Comparison of ENCODE assay signal across 8 cellular contexts in the genomic region with DNA sequence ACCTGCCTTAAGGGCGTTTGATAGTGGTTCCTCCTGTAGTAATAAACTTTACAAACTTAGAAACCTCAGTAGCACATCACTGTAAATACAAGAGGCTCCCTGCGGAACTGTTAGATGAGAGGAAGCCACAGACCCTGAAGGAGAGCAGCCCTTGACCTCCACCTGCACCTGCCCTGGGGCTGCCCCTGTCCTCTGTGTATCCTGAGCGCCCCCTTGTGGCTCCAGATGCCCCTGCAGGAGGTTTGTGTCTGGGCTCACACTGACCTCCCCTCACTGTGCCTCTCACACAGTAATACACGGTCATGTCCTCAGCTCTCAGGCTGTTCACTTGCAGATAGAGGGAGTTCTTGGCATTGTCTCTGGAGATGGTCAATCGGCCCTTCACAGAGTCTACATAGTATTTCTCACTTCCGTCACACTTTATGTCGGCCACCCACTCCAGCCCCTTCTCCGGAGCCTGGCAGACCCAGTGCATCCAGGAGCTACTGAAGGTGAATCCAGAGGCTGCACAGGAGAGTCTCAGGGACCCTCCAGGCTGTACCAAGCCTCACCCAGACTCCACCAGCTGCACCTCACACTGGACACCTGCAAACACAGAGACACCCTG.
DNase-seq lines count a peak whose midpoint lies in the region; ATAC-seq and TF ChIP-seq lines count a peak whose summit lies in the region.

No MANE protein-coding gene starts in this region.

- DNase-seq in BE2C: peak; percentile 60
- DNase-seq in OCI-M1 (lab: John Stamatoyannopoulos, UW): peak; percentile 37
- peak; percentile 19 to 67 for DNase-seq in stimulated activated CD4-positive, alpha-beta T cell treated with anti-CD3 and anti-CD28 coated beads, Interleukin-12 subunit alpha, Interleukin-12 subunit beta, amount 100 ng/mL, for 24 hours (ENCODE audit: low read depth in 2 of 2)
- no peak for DNase-seq in COLO829 (ENCODE audit: low spot score)
- DNase-seq in psoas muscle: no peak

- peak; percentile 68 for ATAC-seq in GM21723 (IDR thresholded peaks at IDR 0.05; ENCODE audit: unreplicated experiment)
- peak; percentile 82 for ATAC-seq in activated T-helper 17 cell treated with anti-CD3 and anti-CD28 coated beads, Interleukin-2, amount 50 U/mL, for 72 hours (replicated peaks)
- no peak for ATAC-seq in HG03045 (IDR thresholded peaks at IDR 0.05; ENCODE audit: unreplicated experiment)
- no peak for ATAC-seq in psoas muscle

- H3K27ac ChIP-seq in psoas muscle: no peak overlapping the region

- H3K4me3 Mint-ChIP-seq in activated T-helper 17 cell treated with anti-CD3 and anti-CD28 coated beads, Interleukin-2, amount 50 U/mL, for 72 hours: no peak overlapping the region

- TF ChIP-seq CTCF in BE2C (IDR thresholded peaks at IDR 0.05; ENCODE audit: low read depth, low read length): peak; percentile 74
- TF ChIP-seq CTCF in psoas muscle (IDR thresholded peaks at IDR 0.05): no peak

- H3K27me3 Mint-ChIP-seq in activated T-helper 17 cell treated with anti-CD3 and anti-CD28 coated beads, Interleukin-2, amount 50 U/mL, for 72 hours: peaks cover 16% of the 10 kb centered on the region

- H3K4me1 ChIP-seq in BE2C: no peaks in the 10 kb centered on the region
- no peaks in the 10 kb centered on the region for H3K4me1 ChIP-seq in psoas muscle

- no peaks in the 10 kb centered on the region for H3K36me3 Mint-ChIP-seq in activated T-helper 17 cell treated with anti-CD3 and anti-CD28 coated beads, Interleukin-2, amount 50 U/mL, for 72 hours (ENCODE audit: low read depth)

- H3K9me3 Mint-ChIP-seq in activated T-helper 17 cell treated with anti-CD3 and anti-CD28 coated beads, Interleukin-2, amount 50 U/mL, for 72 hours: no peaks in the 10 kb centered on the region

- 51 to 58% (median 55%) methylated on average over 8 of the region's 8 CpGs for WGBS in psoas muscle, 3 donors

- no peaks in the 10 kb centered on the region for H3K4me1 Mint-ChIP-seq in activated T-helper 17 cell treated with anti-CD3 and anti-CD28 coated beads, Interleukin-2, amount 50 U/mL, for 72 hours

- peaks cover 14% of the 10 kb centered on the region for H3K27me3 ChIP-seq in BE2C
- H3K27me3 ChIP-seq in psoas muscle (ENCODE audit: insufficient read depth in 3 of 3, low read length in 2 of 3): no peaks in the 10 kb centered on the region

- H3K9me3 ChIP-seq in BE2C: no peaks in the 10 kb centered on the region
- no peaks in the 10 kb centered on the region for H3K9me3 ChIP-seq in psoas muscle

- no peaks in the 10 kb centered on the region for H3K36me3 ChIP-seq in BE2C
- no peaks in the 10 kb centered on the region for H3K36me3 ChIP-seq in psoas muscle (ENCODE audit: insufficient read depth in 1 of 2, low read depth in 1 of 2)

- intact Hi-C loops in psoas muscle (cut with DNase I): no loop called here

- H3K4me3 ChIP-seq in BE2C (ENCODE audit: low read depth, low read length) (no peak overlapping the region), psoas muscle (no peak overlapping the region)

- no peak overlapping the region for H3K27ac Mint-ChIP-seq in activated T-helper 17 cell treated with anti-CD3 and anti-CD28 coated beads, Interleukin-2, amount 50 U/mL, for 72 hours

Comparison
In these comparisons a context has a peak if more than half of its experiments do, and no peak if none do; other contexts are left out.
1. DNase-seq: peak in BE2C (single experiment), OCI-M1 (single experiment) and stimulated activated CD4-positive, alpha-beta T cell treated with anti-CD3 and anti-CD28 coated beads, Interleukin-12 subunit alpha, Interleukin-12 subunit beta, amount 100 ng/mL, for 24 hours (2 of 2); none in COLO829 (single experiment) and psoas muscle (0 of 2).
2. ATAC-seq: peak in GM21723 (single experiment) and activated T-helper 17 cell treated with anti-CD3 and anti-CD28 coated beads, Interleukin-2, amount 50 U/mL, for 72 hours (single experiment); none in HG03045 (single experiment) and psoas muscle (0 of 4).